ENCODE assay signal across 31 cellular contexts in the genomic region with DNA sequence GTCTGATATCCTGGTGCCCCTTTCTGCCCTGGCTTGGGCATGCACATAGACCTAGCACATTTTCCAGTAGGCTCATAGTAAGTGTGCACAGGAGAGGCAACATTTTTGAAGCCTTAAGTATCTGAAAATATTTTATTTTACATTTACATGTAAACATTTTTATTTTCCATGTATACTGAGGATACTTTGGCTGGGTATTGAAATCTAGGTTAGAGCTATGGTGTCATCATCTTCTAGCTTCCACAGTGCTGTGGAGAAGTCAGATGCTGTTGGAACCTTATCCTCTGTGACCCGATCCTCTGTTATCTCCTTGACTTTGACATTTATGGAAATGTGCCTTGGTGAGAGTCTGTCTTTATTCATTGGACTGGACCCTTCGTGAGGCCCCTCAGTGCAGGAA.
"Had no signal": no experiment of that assay in that cellular context is flagged by ENCODE, and none has a peak within 500 bp of the region (broad histone marks: within the 10 kb centered on the region; RNA-seq: fewer than 3 reads in every experiment).

No MANE protein-coding gene starts in this region.

- H3K36me3 ChIP-seq: brain microvascular endothelial cell, breast epithelium, WERI-Rb-1 had no signal

- H3K4me1 ChIP-seq: body of pancreas had no signal

- FAIRE-seq: astrocyte had no signal

- H3K27ac ChIP-seq: body of pancreas, brain microvascular endothelial cell, breast epithelium, WERI-Rb-1 had no signal

- ATAC-seq: activated CD4-positive, alpha-beta T cell treated with anti-CD3 and anti-CD28 coated beads for 36 hours; activated CD4-positive, CD25-positive, alpha-beta regulatory T cell treated with anti-CD3 and anti-CD28 coated beads, Interleukin-2, amount 50 U/mL, for 24 hours; activated CD8-positive, alpha-beta memory T cell treated with anti-CD3 and anti-CD28 coated beads, Interleukin-2, amount 10 ng/mL, durations not matched to agents 7 days and 5 days; activated CD8-positive, alpha-beta T cell treated with anti-CD3 and anti-CD28 coated beads, Interleukin-2, amount 10 ng/mL, durations not matched to agents 7 days and 5 days; activated naive CD8-positive, alpha-beta T cell treated with anti-CD3 and anti-CD28 coated beads, Interleukin-2, amount 50 U/mL, for 24 hours; body of pancreas; WTC11 had no signal

- DNase-seq: activated CD4-positive, alpha-beta memory T cell treated with anti-CD3 and anti-CD28 coated beads, Interleukin-2, amount 10 ng/mL, durations not matched to agents 7 days and 5 days; activated CD4-positive, alpha-beta T cell treated with anti-CD3 and anti-CD28 coated beads for 1 hour; activated CD4-positive, alpha-beta T cell treated with anti-CD3 and anti-CD28 coated beads for 36 hours; activated CD4-positive, alpha-beta T cell treated with anti-CD3 and anti-CD28 coated beads for 48 hours; activated CD4-positive, alpha-beta T cell treated with anti-CD3 and anti-CD28 coated beads, Interleukin-2, amount 10 ng/mL, durations not matched to agents 7 days and 5 days; activated CD4-positive, alpha-beta T cell treated with anti-CD3 and anti-CD28 coated beads, Interleukin-2, amount 50 U/mL, for 48 hours; activated CD4-positive, CD25-positive, alpha-beta regulatory T cell; activated CD8-positive, alpha-beta memory T cell treated with anti-CD3 and anti-CD28 coated beads for 24 hours; activated CD8-positive, alpha-beta memory T cell treated with anti-CD3 and anti-CD28 coated beads, Interleukin-2, amount 10 ng/mL, durations not matched to agents 7 days and 5 days; activated CD8-positive, alpha-beta memory T cell treated with anti-CD3 and anti-CD28 coated beads, Interleukin-2, amount 50 U/mL, for 48 hours; activated CD8-positive, alpha-beta T cell treated with anti-CD3 and anti-CD28 coated beads, Interleukin-2, amount 10 ng/mL, durations not matched to agents 7 days and 5 days; activated effector memory CD4-positive, alpha-beta T cell treated with Interleukin-2 at 50 U/mL for 16 hours; activated gamma-delta T cell; activated naive CD4-positive, alpha-beta T cell treated with anti-CD3 and anti-CD28 coated beads, Interleukin-2, amount 10 ng/mL, durations not matched to agents 7 days and 5 days; activated naive CD4-positive, alpha-beta T cell treated with Interleukin-2 at 50 U/mL for 16 hours; activated naive CD8-positive, alpha-beta T cell treated with anti-CD3 and anti-CD28 coated beads, Interleukin-2, amount 50 U/mL, for 24 hours; activated T-cell treated with anti-CD3 and anti-CD28 coated beads, Interleukin-2, amount 50 U/mL, for 24 hours; activated T-cell treated with anti-CD3 and anti-CD28 coated beads, Interleukin-2, amount 50 U/mL, for 48 hours; amygdala; anterior cingulate cortex; body of pancreas; brain microvascular endothelial cell; central memory CD4-positive, alpha-beta T cell; T-helper 1 cell; T-helper 2 cell; T-helper 9 cell; WERI-Rb-1 had no signal

- H3K27me3 ChIP-seq: body of pancreas, brain microvascular endothelial cell, breast epithelium had no signal

- H3K4me3 ChIP-seq: body of pancreas, breast epithelium had no signal
